In genomic region chr4:69170233-69171134, GRCh38 we compare ENCODE assay signal across 10 cellular contexts. TPM values are rescaled to one million over a fixed set of nuclear protein-coding genes. Genes with fewer than 3 reads are reported as not detected.
DNase-seq lines count a peak whose midpoint lies in the region; FAIRE-seq and TF ChIP-seq lines count a peak whose summit lies in the region.
"Not testable (repeated sequence)": the region's sequence is repeated elsewhere in the genome, so short reads cannot be mapped to it uniquely, and the experiment has no call there.
"Had no signal": no experiment of that assay in that cellular context is flagged by ENCODE, and none has a peak within 500 bp of the region (broad histone marks: within the 10 kb centered on the region; RNA-seq: fewer than 3 reads in every experiment).

No MANE protein-coding gene starts in this region.

- not testable (repeated sequence) for H3K4me3 ChIP-seq in AG09309 (ENCODE audit: control insufficient read depth, low read depth, low read length); HFF-Myc (replicated peaks; ENCODE audit: low read depth, low read length); KMS-11 (IDR thresholded peaks at IDR 0.05; ENCODE audit: insufficient read depth, low read depth, low read length); OCI-LY1 (ENCODE audit: low read depth, low read length, poor library complexity, severe bottlenecking); fibroblast of the aortic adventitia (ENCODE audit: low read depth, low read length)

- H3K9ac ChIP-seq in KMS-11; OCI-LY1 (ENCODE audit: low read length): not testable (repeated sequence)

- not testable (repeated sequence) for H3K4me3 Mint-ChIP-seq in nephron progenitor cell

- not testable (repeated sequence) for H3K9me2 ChIP-seq in OCI-LY1 (ENCODE audit: low read depth, low read length)

- H3K4me2 ChIP-seq in KMS-11; OCI-LY1 (ENCODE audit: low read length): not testable (repeated sequence)

- TF ChIP-seq CTCF in AG09309 (IDR thresholded peaks at IDR 0.05; ENCODE audit: control insufficient read depth, insufficient read depth, low read depth, low read length, missing control alignments) (peak; percentile 28), HFF-Myc (IDR thresholded peaks at IDR 0.05; ENCODE audit: low read depth, low read length, missing control alignments) (peak; percentile 23), KMS-11 (conservative IDR thresholded peaks at IDR 0.05; ENCODE audit: low read depth, low read length) (peak; percentile 63), OCI-LY1 (IDR thresholded peaks at IDR 0.05; ENCODE audit: low read length) (peak; percentile 48), fibroblast of the aortic adventitia (IDR thresholded peaks at IDR 0.05; ENCODE audit: insufficient read depth, low read length) (peak; percentile 45), nephron progenitor cell (IDR thresholded peaks at IDR 0.05) (peak; percentile 60)

- H3K79me2 ChIP-seq in KMS-11 (ENCODE audit: insufficient read depth, low read depth); OCI-LY1 (ENCODE audit: insufficient read depth, low read length): not testable (repeated sequence)

- not testable (repeated sequence) for H3K4me1 ChIP-seq in KMS-11 (ENCODE audit: low read depth, poor library complexity, severe bottlenecking); OCI-LY1 (ENCODE audit: insufficient read depth, low read length, severe bottlenecking)

- not testable (repeated sequence) for H3K27me3 ChIP-seq in KMS-11 (ENCODE audit: insufficient read depth, low read depth); OCI-LY1 (ENCODE audit: insufficient read depth, low read length)

- H3K27me3 Mint-ChIP-seq in nephron progenitor cell (ENCODE audit: low read depth, poor library complexity), result not testable (repeated sequence)

- not testable (repeated sequence) for H3K4me1 Mint-ChIP-seq in nephron progenitor cell

- H3K36me3 Mint-ChIP-seq in nephron progenitor cell (ENCODE audit: low read depth), result not testable (repeated sequence)

- not testable (repeated sequence) for H4K20me1 ChIP-seq in KMS-11 (ENCODE audit: insufficient read depth); OCI-LY1 (ENCODE audit: insufficient read depth, low read length)

- H3K36me3 ChIP-seq in KMS-11 (ENCODE audit: insufficient read depth); OCI-LY1 (ENCODE audit: insufficient read depth, low read length): not testable (repeated sequence)

- FAIRE-seq in GM18507 (lab: Jason Lieb, UNC), result peak; percentile 86

- not testable (repeated sequence) for H3F3A ChIP-seq in OCI-LY1 (ENCODE audit: insufficient read depth, low read length)

- peak overlapping the region; percentile 47; the same call in 1 of the 2 replicates for H2AFZ ChIP-seq in KMS-11 (ENCODE audit: low read depth)
- not testable (repeated sequence) for H2AFZ ChIP-seq in OCI-LY1 (ENCODE audit: low read length)

- not testable (repeated sequence) for DNase-seq in AG09309 (ENCODE audit: low read depth); GM18507 (ENCODE audit: extremely low spot score, insufficient read length, low read depth); HFF-Myc (ENCODE audit: extremely low read depth, low read depth)
- DNase-seq in activated T-cell treated with anti-CD3 and anti-CD28 coated beads for 48 hours (ENCODE audit: low read depth) (peak; percentile 1), fibroblast of the aortic adventitia (ENCODE audit: low read depth) (peak; percentile 69), nephron progenitor cell (peak; percentile 60)

- not testable (repeated sequence) for H3K27ac ChIP-seq in KMS-11; OCI-LY1 (ENCODE audit: low read depth, low read length, poor library complexity, severe bottlenecking)

- not testable (repeated sequence) for H3K9me3 Mint-ChIP-seq in nephron progenitor cell

- not testable (repeated sequence) for H3K9me3 ChIP-seq in OCI-LY1 (ENCODE audit: low read length)

- not testable (repeated sequence) for H3K27ac Mint-ChIP-seq in nephron progenitor cell

RNA-seq across cellular contexts. Expression of gene UGT2B11, which starts 44.1 kb away (rescaled TPM):
- total RNA-seq in fibroblast of the aortic adventitia (ENCODE audit: low replicate concordance), result not detected in 2 replicates
- total RNA-seq: cerebellum, ovary had no signal
